In genomic region chr5:14405267-14405666, GRCh38 we compare ENCODE assay signal across 1 cellular context.
TF ChIP-seq lines count a peak whose summit lies in the region.

No MANE protein-coding gene starts in this region.

TF ChIP-seq in H1, 55 proteins besides CTCF, POLR2A, EP300 and RAD21 (continued from another document):
- TF ChIP-seq E2F6 (IDR thresholded peaks at IDR 0.05) (no peak), BCL11A (IDR thresholded peaks at IDR 0.05; ENCODE audit: low read depth in 2 of 2, low read length in 2 of 2) (no peak), TBP (IDR thresholded peaks at IDR 0.05; ENCODE audit: low read depth, low read length) (no peak), CHD1 (IDR thresholded peaks at IDR 0.05; ENCODE audit: low read depth, low read length) (no peak), GABPA (IDR thresholded peaks at IDR 0.05; ENCODE audit: borderline replicate concordance, insufficient read depth, low read length) (no peak), JUND (IDR thresholded peaks at IDR 0.05; ENCODE audit: low read length) (no peak), TEAD4 (IDR thresholded peaks at IDR 0.05; ENCODE audit: low read depth, low read length) (no peak), MAFK (IDR thresholded peaks at IDR 0.05; ENCODE audit: low read depth, low read length) (no peak), GTF2F1 (IDR thresholded peaks at IDR 0.05; ENCODE audit: borderline replicate concordance, low read depth, low read length) (no peak)
